Comparison of ENCODE assay signal across 16 cellular contexts in the genomic region with DNA sequence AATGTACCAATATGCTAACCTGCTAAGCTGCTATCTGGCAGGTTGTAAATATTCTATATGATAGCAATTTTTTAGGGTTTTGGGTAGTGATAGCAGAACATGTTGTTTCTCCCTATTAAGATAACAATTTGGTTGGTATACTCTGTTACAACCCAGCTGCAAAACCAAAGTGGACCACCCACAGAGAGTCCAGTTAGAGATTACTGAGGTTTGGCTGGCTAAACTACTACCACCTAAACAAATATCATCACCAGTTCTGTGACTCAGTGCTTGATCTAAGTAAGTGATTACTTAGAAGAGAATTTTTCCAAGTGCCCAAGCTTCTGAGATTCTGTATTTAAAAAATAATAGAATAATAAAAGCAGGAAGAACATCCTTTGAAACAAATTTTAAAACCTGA.
DNase-seq lines count a peak whose midpoint lies in the region; ATAC-seq and TF ChIP-seq lines count a peak whose summit lies in the region.
"Had no signal": no experiment of that assay in that cellular context is flagged by ENCODE, and none has a peak within 500 bp of the region (broad histone marks: within the 10 kb centered on the region; RNA-seq: fewer than 3 reads in every experiment).

No MANE protein-coding gene starts in this region.

- H4K20me1 ChIP-seq in GM23248 (ENCODE audit: insufficient read depth) = no peaks in the 10 kb centered on the region
- H4K20me1 ChIP-seq in fibroblast of lung (ENCODE audit: control insufficient read depth, extremely low read depth, insufficient read depth, low read length) = no peaks in the 10 kb centered on the region

- DNase-seq in GM23248 (peak; percentile 47), RPMI7951 (ENCODE audit: low read depth) (peak; percentile 44), fibroblast of lung (ENCODE audit: low read depth in 2 of 2) (peak; percentile 28 to 83), sciatic nerve (ENCODE audit: low spot score) (no peak), amygdala (lab: John Stamatoyannopoulos, UW) (no peak), NCI-H1092 treated with DMSO at 0.1 percent for 48 hours (lab: John Stamatoyannopoulos, UW) (no peak), cerebellar nuclear complex (lab: John Stamatoyannopoulos, UW) (no peak)
- DNase-seq: activated CD4-positive, alpha-beta T cell treated with anti-CD3 and anti-CD28 coated beads, Interleukin-2, amount 10 ng/mL, durations not matched to agents 24 days and 14 days; activated naive CD8-positive, alpha-beta T cell treated with anti-CD3 and anti-CD28 coated beads, Interleukin-2, amount 50 U/mL, for 24 hours; BE2C; foreskin melanocyte; left colon; NCI-H1694; RPMI8226; stimulated activated CD4-positive, alpha-beta T cell treated with anti-CD3 and anti-CD28 coated beads, Interleukin-1b, Interleukin-23, amount 100 ng/mL, for 48 hours had no signal

- H2AFZ ChIP-seq in GM23248 (no peak overlapping the region), fibroblast of lung (ENCODE audit: low read length) (no peak overlapping the region)

- no peak overlapping the region for H3K27ac ChIP-seq in GM23248
- no peak overlapping the region for H3K27ac ChIP-seq in fibroblast of lung (ENCODE audit: insufficient read depth, low read length)
- H3K27ac ChIP-seq: right atrium auricular region had no signal

- H3K9me3 ChIP-seq in GM23248 (ENCODE audit: low read depth) = no peaks in the 10 kb centered on the region
- H3K9me3 ChIP-seq in fibroblast of lung (ENCODE audit: control insufficient read depth, insufficient read depth, low read depth, low read length) = no peaks in the 10 kb centered on the region
- H3K9me3 ChIP-seq: BE2C, right atrium auricular region had no signal

- peak; percentile 32 for ATAC-seq in sciatic nerve
- ATAC-seq: activated naive CD8-positive, alpha-beta T cell treated with anti-CD3 and anti-CD28 coated beads, Interleukin-2, amount 50 U/mL, for 24 hours; left colon had no signal

- H3K27me3 ChIP-seq in GM23248 (replicated peaks; ENCODE audit: insufficient read depth) (no peaks in the 10 kb centered on the region), fibroblast of lung (ENCODE audit: control insufficient read depth, insufficient read depth, low read length) (no peaks in the 10 kb centered on the region)
- H3K27me3 ChIP-seq: BE2C, right atrium auricular region had no signal

- peaks cover 7% of the 10 kb centered on the region; the same call in 1 of the 2 replicates for H3K4me1 ChIP-seq in GM23248 (ENCODE audit: insufficient read depth)
- no peaks in the 10 kb centered on the region for H3K4me1 ChIP-seq in fibroblast of lung (ENCODE audit: control insufficient read depth, extremely low read depth, insufficient read depth, low read length)
- H3K4me1 ChIP-seq: BE2C had no signal

- H3K9me2 ChIP-seq in GM23248 (ENCODE audit: insufficient read depth) = no peaks in the 10 kb centered on the region

- H3K79me2 ChIP-seq in GM23248 (ENCODE audit: insufficient read depth) = no peaks in the 10 kb centered on the region
- H3K79me2 ChIP-seq in fibroblast of lung (ENCODE audit: control insufficient read depth, insufficient read depth, low read length) = no peaks in the 10 kb centered on the region

- TF ChIP-seq CTCF in fibroblast of lung (conservative IDR thresholded peaks at IDR 0.05 in 1 of 2, IDR thresholded peaks at IDR 0.05 in 1 of 2; ENCODE audit: low read depth in 1 of 2, low read length in 2 of 2) = no peak

- H3K4me3 ChIP-seq in GM23248 (no peak overlapping the region), fibroblast of lung (replicated peaks in 1 of 4; ENCODE audit: control extremely low read depth in 1 of 4, insufficient read depth in 1 of 4, low read depth in 3 of 4, low read length in 4 of 4) (no peak overlapping the region)
- H3K4me3 ChIP-seq: right atrium auricular region had no signal

- H3K36me3 ChIP-seq in GM23248 (ENCODE audit: low read depth) (no peaks in the 10 kb centered on the region), fibroblast of lung (ENCODE audit: control insufficient read depth, insufficient read depth, low read length) (no peaks in the 10 kb centered on the region)
- H3K36me3 ChIP-seq: BE2C, right atrium auricular region had no signal

- H3K9ac ChIP-seq in GM23248 = no peak overlapping the region
- H3K9ac ChIP-seq in fibroblast of lung (ENCODE audit: insufficient read depth, low read length) = no peak overlapping the region

- H3K4me2 ChIP-seq in GM23248 (ENCODE audit: unreplicated experiment) (no peak overlapping the region), fibroblast of lung (ENCODE audit: extremely low read depth, insufficient read depth, low read length) (no peak overlapping the region)

- in situ Hi-C loops in GM23248 (cut with MboI) = no loop called here

- intact Hi-C loops in sciatic nerve (cut with DNase I) = loop anchor here (2.0 kb wide), 1 partner anchor 13 kb away; no protein-coding TSS in a partner anchor

- no peaks in the 10 kb centered on the region for H3F3A ChIP-seq in GM23248 (ENCODE audit: insufficient read depth)

Comparison
In these comparisons a context has a peak if more than half of its experiments do, and no peak if none do; other contexts are left out.
1. DNase-seq: peak in GM23248 (single experiment), RPMI7951 (single experiment) and fibroblast of lung (2 of 2); none in sciatic nerve (single experiment), amygdala (0 of 56), NCI-H1092 treated with DMSO at 0.1 percent for 48 hours (single experiment) and cerebellar nuclear complex (0 of 2).